In the genomic region with DNA sequence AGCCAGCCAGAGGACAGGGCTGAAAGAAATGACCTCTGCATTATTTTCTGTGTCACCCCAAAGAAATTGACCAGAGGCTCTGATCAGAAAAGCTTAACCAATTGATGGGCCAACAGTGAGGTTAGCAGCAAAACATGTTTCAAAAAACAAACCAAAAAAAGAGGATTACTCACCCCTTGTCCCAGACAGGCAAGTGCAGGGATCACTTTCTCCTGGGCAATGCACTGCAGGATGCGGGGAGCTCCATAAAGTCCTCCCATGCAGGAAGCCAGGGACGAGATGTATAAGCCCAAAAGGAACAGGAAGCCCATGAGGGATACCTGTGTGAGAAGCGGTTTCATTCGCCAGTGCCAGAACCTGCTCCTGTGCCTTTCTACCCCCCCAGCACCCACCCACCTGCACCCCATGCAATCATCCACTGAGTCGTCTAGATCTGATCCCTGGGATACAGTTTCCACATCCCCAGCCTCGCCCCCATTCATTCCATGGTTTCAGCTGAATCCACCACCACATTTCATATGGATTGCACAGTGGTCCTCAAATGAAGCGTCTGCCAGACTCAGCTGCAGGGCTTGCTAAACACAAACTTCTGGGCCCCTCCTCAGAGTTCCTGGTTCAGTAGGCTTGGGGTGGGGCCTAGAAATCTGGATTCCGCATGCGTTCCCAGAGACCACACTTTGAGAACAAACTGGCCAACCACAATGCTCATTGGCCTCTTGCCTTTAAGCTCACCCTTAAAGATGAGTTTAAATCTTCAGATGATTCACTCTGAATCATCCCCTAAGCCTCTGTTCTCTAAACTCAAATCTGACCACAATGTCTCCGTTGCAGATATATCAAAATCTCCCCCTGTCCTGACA, we compare ENCODE assay signal across 11 cellular contexts. TPM values are rescaled to one million over a fixed set of nuclear protein-coding genes. Genes with fewer than 3 reads are reported as not detected.
DNase-seq lines count a peak whose midpoint lies in the region; ATAC-seq lines count a peak whose summit lies in the region.
"Had no signal": no experiment of that assay in that cellular context is flagged by ENCODE, and none has a peak within 500 bp of the region (broad histone marks: within the 10 kb centered on the region; RNA-seq: fewer than 3 reads in every experiment).

No MANE protein-coding gene starts in this region.

- H3K4me1 Mint-ChIP-seq in stimulated activated naive B cell treated with anti-CD40 and anti-IgM and Interleukin-4, amounts not matched to agents 10 μg/mL and 1 μg/mL and 100 μg/mL, for 72 hours, result peaks cover 54 to 58% of the 10 kb centered on the region in 2 donors

- peaks cover under 1 to 1% of the 10 kb centered on the region in 2 donors for H3K36me3 Mint-ChIP-seq in stimulated activated naive B cell treated with anti-CD40 and anti-IgM and Interleukin-4, amounts not matched to agents 10 μg/mL and 1 μg/mL and 100 μg/mL, for 72 hours

- peaks cover under 1 to 12% of the 10 kb centered on the region in 2 donors for H3K27me3 Mint-ChIP-seq in stimulated activated naive B cell treated with anti-CD40 and anti-IgM and Interleukin-4, amounts not matched to agents 10 μg/mL and 1 μg/mL and 100 μg/mL, for 72 hours

- ATAC-seq in stimulated activated naive B cell treated with anti-CD40 and anti-IgM and Interleukin-4, amounts not matched to agents 10 μg/mL and 1 μg/mL and 100 μg/mL, for 72 hours (replicated peaks), result peak; percentile 83 to 89
- ATAC-seq in HG03159 (IDR thresholded peaks at IDR 0.05; ENCODE audit: unreplicated experiment), result no peak
- ATAC-seq in GM19395 (IDR thresholded peaks at IDR 0.05; ENCODE audit: unreplicated experiment), result no peak

- no peak overlapping the region for H3K27ac ChIP-seq in epithelial cell of prostate
- H3K27ac ChIP-seq: neutrophil, VCaP had no signal

- peaks cover 1% of the 10 kb centered on the region in 2 donors for H3K9me3 Mint-ChIP-seq in stimulated activated naive B cell treated with anti-CD40 and anti-IgM and Interleukin-4, amounts not matched to agents 10 μg/mL and 1 μg/mL and 100 μg/mL, for 72 hours

- DNase-seq in activated CD8-positive, alpha-beta memory T cell treated with anti-CD3 and anti-CD28 coated beads for 24 hours, result peak; percentile 73
- no peak for DNase-seq in activated CD8-positive, alpha-beta memory T cell treated with anti-CD3 and anti-CD28 coated beads, Interleukin-2, amount 50 U/mL, for 4 hours
- DNase-seq in RPMI7951 (ENCODE audit: low read depth) (peak; percentile 100), epithelial cell of prostate (ENCODE audit: low read depth, low spot score) (peak; percentile 27), NCI-H69 (lab: John Stamatoyannopoulos, UW) (no peak)
- no peak for DNase-seq in stimulated activated naive B cell treated with anti-CD40 and anti-IgM and Interleukin-4, amounts not matched to agents 10 μg/mL and 1 μg/mL and 100 μg/mL, for 72 hours
- DNase-seq: C1 segment of cervical spinal cord had no signal

- peak overlapping the region in 1 of 2 donors; percentile 6 for H3K4me3 Mint-ChIP-seq in stimulated activated naive B cell treated with anti-CD40 and anti-IgM and Interleukin-4, amounts not matched to agents 10 μg/mL and 1 μg/mL and 100 μg/mL, for 72 hours

- peak overlapping the region; percentile 72 for H3K27ac Mint-ChIP-seq in stimulated activated naive B cell treated with anti-CD40 and anti-IgM and Interleukin-4, amounts not matched to agents 10 μg/mL and 1 μg/mL and 100 μg/mL, for 72 hours

RNA-seq across cellular contexts. Expression of a gene that starts 54.4 kb away (rescaled TPM):
- 27.4 and 29.3 TPM in 2 replicates for total RNA-seq in RPMI7951 (2014; rRNA removed; shearing (Covaris generic))

Comparison
In these comparisons a context has a peak if more than half of its experiments do, and no peak if none do; other contexts are left out.
1. DNase-seq: peak in activated CD8-positive, alpha-beta memory T cell treated with anti-CD3 and anti-CD28 coated beads for 24 hours (single experiment), RPMI7951 (single experiment) and epithelial cell of prostate (single experiment); none in activated CD8-positive, alpha-beta memory T cell treated with anti-CD3 and anti-CD28 coated beads, Interleukin-2, amount 50 U/mL, for 4 hours (single experiment), stimulated activated naive B cell treated with anti-CD40 and anti-IgM and Interleukin-4, amounts not matched to agents 10 μg/mL and 1 μg/mL and 100 μg/mL, for 72 hours (single experiment) and NCI-H69 (single experiment).
2. ATAC-seq: peak in stimulated activated naive B cell treated with anti-CD40 and anti-IgM and Interleukin-4, amounts not matched to agents 10 μg/mL and 1 μg/mL and 100 μg/mL, for 72 hours (2 of 2); none in HG03159 (single experiment) and GM19395 (single experiment).